1 cellular context compared by ENCODE assay signal in the genomic region with DNA sequence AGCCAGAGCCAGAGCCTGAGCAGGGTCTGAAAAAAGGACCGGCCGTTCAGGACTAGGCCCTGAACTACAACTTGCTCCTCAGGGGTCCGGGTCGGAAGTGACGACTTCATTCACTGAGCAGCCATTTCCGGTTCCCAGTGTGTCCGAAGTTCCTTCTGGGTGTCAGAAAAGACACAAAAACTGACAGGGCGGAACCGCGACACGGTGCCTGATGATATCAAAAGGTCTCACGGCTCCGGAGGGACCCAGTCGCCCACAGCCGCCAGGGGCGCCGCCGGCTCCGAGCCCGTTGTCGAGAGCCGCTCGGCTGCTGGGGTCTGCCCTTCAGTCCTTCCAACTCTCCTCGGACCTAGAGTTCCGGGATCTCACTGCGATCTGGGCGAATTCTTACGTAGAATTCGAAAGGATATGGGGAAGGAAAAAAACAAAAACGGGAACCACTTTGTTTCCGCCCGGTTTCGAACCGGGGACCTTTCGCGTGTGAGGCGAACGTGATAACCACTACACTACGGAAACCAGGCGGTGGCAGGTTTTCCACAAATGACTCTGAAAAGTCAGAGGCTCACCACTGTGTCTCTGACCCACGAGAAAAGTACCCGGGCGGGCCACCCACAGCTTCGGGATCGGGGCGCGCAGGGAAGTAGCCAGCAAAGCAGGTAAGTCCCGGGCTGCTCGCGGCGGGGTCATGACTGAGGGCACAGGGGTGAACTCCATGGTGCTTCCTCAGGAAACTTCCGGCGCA.
A peak's percentile ranks its signal among the peaks of the same experiment; 100 is the strongest.
TF ChIP-seq lines count a peak whose summit lies in the region.

No MANE protein-coding gene starts in this region.

TF ChIP-seq in HepG2, 621 proteins besides CTCF, POLR2A, EP300 and RAD21 (continued from another document and continues in another):
- TF ChIP-seq, protein P1, sequence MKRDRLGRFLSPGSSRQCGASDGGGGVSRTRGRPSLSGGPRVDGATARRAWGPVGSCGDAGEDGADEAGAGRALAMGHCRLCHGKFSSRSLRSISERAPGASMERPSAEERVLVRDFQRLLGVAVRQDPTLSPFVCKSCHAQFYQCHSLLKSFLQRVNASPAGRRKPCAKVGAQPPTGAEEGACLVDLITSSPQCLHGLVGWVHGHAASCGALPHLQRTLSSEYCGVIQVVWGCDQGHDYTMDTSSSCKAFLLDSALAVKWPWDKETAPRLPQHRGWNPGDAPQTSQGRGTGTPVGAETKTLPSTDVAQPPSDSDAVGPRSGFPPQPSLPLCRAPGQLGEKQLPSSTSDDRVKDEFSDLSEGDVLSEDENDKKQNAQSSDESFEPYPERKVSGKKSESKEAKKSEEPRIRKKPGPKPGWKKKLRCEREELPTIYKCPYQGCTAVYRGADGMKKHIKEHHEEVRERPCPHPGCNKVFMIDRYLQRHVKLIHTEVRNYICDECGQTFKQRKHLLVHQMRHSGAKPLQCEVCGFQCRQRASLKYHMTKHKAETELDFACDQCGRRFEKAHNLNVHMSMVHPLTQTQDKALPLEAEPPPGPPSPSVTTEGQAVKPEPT (CRISPR knock-in tag; IDR thresholded peaks at IDR 0.05; ENCODE audit: low read depth), result peak; percentile 56; the same call in 1 of the 2 replicates
- TF ChIP-seq ZNF225 (CRISPR knock-in tag; IDR thresholded peaks at IDR 0.05) (0 out of 2 replicates have a peak, but pooled peaks have one; percentile 17), ZNF570 (CRISPR knock-in tag; IDR thresholded peaks at IDR 0.05; ENCODE audit: borderline replicate concordance) (no peak; the same call in 1 of the 2 replicates), ZNF224 (CRISPR knock-in tag; IDR thresholded peaks at IDR 0.05) (peak; percentile 91), AGO1 (IDR thresholded peaks at IDR 0.05; ENCODE audit: low read depth, low read length, poor library complexity, severe bottlenecking) (peak; percentile 29), ZNF605 (CRISPR knock-in tag; IDR thresholded peaks at IDR 0.05) (peak; percentile 87), ZNF556 (CRISPR knock-in tag; IDR thresholded peaks at IDR 0.05; ENCODE audit: borderline replicate concordance) (peak; percentile 61; the same call in 1 of the 2 replicates), SRSF4 (IDR thresholded peaks at IDR 0.05; ENCODE audit: low read depth, low read length, poor library complexity, severe bottlenecking) (no peak), NONO (IDR thresholded peaks at IDR 0.05) (no peak), NONO (CRISPR knock-in tag; conservative IDR thresholded peaks at IDR 0.05) (peak; percentile 58), CCDC6 (CRISPR knock-in tag; IDR thresholded peaks at IDR 0.05) (peak; percentile 82; the same call in 1 of the 2 replicates), ZNF883 (CRISPR knock-in tag; IDR thresholded peaks at IDR 0.05; ENCODE audit: not compliant biosample characterization) (peak; percentile 38), REPIN1 (CRISPR knock-in tag; IDR thresholded peaks at IDR 0.05; ENCODE audit: borderline replicate concordance, low read depth) (no peak), ZNF776 (CRISPR knock-in tag; IDR thresholded peaks at IDR 0.05) (peak; percentile 43; the same call in 1 of the 2 replicates), CBX5 (CRISPR knock-in tag; IDR thresholded peaks at IDR 0.05; ENCODE audit: borderline replicate concordance) (no peak; the same call in 1 of the 2 replicates), GABPB1 (CRISPR knock-in tag; IDR thresholded peaks at IDR 0.05) (peak; percentile 93), ZNF564 (CRISPR knock-in tag; IDR thresholded peaks at IDR 0.05) (0 out of 2 replicates have a peak, but pooled peaks have one; percentile 30), HIVEP1 (CRISPR knock-in tag; IDR thresholded peaks at IDR 0.05) (peak; percentile 70; the same call in 1 of the 2 replicates), MAFG (CRISPR knock-in tag; IDR thresholded peaks at IDR 0.05) (no peak)
- TF ChIP-seq, protein P2, sequence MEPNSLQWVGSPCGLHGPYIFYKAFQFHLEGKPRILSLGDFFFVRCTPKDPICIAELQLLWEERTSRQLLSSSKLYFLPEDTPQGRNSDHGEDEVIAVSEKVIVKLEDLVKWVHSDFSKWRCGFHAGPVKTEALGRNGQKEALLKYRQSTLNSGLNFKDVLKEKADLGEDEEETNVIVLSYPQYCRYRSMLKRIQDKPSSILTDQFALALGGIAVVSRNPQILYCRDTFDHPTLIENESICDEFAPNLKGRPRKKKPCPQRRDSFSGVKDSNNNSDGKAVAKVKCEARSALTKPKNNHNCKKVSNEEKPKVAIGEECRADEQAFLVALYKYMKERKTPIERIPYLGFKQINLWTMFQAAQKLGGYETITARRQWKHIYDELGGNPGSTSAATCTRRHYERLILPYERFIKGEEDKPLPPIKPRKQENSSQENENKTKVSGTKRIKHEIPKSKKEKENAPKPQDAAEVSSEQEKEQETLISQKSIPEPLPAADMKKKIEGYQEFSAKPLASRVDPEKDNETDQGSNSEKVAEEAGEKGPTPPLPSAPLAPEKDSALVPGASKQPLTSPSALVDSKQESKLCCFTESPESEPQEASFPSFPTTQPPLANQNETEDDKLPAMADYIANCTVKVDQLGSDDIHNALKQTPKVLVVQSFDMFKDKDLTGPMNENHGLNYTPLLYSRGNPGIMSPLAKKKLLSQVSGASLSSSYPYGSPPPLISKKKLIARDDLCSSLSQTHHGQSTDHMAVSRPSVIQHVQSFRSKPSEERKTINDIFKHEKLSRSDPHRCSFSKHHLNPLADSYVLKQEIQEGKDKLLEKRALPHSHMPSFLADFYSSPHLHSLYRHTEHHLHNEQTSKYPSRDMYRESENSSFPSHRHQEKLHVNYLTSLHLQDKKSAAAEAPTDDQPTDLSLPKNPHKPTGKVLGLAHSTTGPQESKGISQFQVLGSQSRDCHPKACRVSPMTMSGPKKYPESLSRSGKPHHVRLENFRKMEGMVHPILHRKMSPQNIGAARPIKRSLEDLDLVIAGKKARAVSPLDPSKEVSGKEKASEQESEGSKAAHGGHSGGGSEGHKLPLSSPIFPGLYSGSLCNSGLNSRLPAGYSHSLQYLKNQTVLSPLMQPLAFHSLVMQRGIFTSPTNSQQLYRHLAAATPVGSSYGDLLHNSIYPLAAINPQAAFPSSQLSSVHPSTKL (CRISPR knock-in tag; IDR thresholded peaks at IDR 0.05), result no peak; the same call in 1 of the 2 replicates
- TF ChIP-seq, protein P3, sequence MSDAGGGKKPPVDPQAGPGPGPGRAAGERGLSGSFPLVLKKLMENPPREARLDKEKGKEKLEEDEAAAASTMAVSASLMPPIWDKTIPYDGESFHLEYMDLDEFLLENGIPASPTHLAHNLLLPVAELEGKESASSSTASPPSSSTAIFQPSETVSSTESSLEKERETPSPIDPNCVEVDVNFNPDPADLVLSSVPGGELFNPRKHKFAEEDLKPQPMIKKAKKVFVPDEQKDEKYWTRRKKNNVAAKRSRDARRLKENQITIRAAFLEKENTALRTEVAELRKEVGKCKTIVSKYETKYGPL (CRISPR knock-in tag; IDR thresholded peaks at IDR 0.05), result no peak
- TF ChIP-seq, protein P4, sequence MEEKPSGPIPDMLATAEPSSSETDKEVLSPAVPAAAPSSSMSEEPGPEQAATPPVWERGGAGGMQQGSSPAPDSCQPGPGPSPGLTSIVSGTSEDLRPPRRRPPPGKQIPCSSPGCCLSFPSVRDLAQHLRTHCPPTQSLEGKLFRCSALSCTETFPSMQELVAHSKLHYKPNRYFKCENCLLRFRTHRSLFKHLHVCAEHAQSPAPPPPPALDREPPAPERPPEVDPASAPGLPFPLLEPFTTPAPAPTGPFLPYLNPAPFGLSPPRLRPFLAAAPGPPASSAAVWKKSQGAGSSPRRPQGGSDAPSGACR (CRISPR knock-in tag; IDR thresholded peaks at IDR 0.05), result peak; percentile 19; the same call in 1 of the 2 replicates
- TF ChIP-seq, protein P5, sequence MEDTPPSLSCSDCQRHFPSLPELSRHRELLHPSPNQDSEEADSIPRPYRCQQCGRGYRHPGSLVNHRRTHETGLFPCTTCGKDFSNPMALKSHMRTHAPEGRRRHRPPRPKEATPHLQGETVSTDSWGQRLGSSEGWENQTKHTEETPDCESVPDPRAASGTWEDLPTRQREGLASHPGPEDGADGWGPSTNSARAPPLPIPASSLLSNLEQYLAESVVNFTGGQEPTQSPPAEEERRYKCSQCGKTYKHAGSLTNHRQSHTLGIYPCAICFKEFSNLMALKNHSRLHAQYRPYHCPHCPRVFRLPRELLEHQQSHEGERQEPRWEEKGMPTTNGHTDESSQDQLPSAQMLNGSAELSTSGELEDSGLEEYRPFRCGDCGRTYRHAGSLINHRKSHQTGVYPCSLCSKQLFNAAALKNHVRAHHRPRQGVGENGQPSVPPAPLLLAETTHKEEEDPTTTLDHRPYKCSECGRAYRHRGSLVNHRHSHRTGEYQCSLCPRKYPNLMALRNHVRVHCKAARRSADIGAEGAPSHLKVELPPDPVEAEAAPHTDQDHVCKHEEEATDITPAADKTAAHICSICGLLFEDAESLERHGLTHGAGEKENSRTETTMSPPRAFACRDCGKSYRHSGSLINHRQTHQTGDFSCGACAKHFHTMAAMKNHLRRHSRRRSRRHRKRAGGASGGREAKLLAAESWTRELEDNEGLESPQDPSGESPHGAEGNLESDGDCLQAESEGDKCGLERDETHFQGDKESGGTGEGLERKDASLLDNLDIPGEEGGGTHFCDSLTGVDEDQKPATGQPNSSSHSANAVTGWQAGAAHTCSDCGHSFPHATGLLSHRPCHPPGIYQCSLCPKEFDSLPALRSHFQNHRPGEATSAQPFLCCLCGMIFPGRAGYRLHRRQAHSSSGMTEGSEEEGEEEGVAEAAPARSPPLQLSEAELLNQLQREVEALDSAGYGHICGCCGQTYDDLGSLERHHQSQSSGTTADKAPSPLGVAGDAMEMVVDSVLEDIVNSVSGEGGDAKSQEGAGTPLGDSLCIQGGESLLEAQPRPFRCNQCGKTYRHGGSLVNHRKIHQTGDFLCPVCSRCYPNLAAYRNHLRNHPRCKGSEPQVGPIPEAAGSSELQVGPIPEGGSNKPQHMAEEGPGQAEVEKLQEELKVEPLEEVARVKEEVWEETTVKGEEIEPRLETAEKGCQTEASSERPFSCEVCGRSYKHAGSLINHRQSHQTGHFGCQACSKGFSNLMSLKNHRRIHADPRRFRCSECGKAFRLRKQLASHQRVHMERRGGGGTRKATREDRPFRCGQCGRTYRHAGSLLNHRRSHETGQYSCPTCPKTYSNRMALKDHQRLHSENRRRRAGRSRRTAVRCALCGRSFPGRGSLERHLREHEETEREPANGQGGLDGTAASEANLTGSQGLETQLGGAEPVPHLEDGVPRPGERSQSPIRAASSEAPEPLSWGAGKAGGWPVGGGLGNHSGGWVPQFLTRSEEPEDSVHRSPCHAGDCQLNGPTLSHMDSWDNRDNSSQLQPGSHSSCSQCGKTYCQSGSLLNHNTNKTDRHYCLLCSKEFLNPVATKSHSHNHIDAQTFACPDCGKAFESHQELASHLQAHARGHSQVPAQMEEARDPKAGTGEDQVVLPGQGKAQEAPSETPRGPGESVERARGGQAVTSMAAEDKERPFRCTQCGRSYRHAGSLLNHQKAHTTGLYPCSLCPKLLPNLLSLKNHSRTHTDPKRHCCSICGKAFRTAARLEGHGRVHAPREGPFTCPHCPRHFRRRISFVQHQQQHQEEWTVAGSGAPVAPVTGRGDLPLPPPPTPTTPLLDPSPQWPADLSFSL (CRISPR knock-in tag; IDR thresholded peaks at IDR 0.05), result peak; percentile 62; the same call in 1 of the 2 replicates
- TF ChIP-seq, protein P6, sequence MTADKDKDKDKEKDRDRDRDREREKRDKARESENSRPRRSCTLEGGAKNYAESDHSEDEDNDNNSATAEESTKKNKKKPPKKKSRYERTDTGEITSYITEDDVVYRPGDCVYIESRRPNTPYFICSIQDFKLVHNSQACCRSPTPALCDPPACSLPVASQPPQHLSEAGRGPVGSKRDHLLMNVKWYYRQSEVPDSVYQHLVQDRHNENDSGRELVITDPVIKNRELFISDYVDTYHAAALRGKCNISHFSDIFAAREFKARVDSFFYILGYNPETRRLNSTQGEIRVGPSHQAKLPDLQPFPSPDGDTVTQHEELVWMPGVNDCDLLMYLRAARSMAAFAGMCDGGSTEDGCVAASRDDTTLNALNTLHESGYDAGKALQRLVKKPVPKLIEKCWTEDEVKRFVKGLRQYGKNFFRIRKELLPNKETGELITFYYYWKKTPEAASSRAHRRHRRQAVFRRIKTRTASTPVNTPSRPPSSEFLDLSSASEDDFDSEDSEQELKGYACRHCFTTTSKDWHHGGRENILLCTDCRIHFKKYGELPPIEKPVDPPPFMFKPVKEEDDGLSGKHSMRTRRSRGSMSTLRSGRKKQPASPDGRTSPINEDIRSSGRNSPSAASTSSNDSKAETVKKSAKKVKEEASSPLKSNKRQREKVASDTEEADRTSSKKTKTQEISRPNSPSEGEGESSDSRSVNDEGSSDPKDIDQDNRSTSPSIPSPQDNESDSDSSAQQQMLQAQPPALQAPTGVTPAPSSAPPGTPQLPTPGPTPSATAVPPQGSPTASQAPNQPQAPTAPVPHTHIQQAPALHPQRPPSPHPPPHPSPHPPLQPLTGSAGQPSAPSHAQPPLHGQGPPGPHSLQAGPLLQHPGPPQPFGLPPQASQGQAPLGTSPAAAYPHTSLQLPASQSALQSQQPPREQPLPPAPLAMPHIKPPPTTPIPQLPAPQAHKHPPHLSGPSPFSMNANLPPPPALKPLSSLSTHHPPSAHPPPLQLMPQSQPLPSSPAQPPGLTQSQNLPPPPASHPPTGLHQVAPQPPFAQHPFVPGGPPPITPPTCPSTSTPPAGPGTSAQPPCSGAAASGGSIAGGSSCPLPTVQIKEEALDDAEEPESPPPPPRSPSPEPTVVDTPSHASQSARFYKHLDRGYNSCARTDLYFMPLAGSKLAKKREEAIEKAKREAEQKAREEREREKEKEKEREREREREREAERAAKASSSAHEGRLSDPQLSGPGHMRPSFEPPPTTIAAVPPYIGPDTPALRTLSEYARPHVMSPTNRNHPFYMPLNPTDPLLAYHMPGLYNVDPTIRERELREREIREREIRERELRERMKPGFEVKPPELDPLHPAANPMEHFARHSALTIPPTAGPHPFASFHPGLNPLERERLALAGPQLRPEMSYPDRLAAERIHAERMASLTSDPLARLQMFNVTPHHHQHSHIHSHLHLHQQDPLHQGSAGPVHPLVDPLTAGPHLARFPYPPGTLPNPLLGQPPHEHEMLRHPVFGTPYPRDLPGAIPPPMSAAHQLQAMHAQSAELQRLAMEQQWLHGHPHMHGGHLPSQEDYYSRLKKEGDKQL (CRISPR knock-in tag; IDR thresholded peaks at IDR 0.05; ENCODE audit: low read depth), result 0 out of 2 replicates have a peak, but pooled peaks have one; percentile 25
- TF ChIP-seq, protein P7, sequence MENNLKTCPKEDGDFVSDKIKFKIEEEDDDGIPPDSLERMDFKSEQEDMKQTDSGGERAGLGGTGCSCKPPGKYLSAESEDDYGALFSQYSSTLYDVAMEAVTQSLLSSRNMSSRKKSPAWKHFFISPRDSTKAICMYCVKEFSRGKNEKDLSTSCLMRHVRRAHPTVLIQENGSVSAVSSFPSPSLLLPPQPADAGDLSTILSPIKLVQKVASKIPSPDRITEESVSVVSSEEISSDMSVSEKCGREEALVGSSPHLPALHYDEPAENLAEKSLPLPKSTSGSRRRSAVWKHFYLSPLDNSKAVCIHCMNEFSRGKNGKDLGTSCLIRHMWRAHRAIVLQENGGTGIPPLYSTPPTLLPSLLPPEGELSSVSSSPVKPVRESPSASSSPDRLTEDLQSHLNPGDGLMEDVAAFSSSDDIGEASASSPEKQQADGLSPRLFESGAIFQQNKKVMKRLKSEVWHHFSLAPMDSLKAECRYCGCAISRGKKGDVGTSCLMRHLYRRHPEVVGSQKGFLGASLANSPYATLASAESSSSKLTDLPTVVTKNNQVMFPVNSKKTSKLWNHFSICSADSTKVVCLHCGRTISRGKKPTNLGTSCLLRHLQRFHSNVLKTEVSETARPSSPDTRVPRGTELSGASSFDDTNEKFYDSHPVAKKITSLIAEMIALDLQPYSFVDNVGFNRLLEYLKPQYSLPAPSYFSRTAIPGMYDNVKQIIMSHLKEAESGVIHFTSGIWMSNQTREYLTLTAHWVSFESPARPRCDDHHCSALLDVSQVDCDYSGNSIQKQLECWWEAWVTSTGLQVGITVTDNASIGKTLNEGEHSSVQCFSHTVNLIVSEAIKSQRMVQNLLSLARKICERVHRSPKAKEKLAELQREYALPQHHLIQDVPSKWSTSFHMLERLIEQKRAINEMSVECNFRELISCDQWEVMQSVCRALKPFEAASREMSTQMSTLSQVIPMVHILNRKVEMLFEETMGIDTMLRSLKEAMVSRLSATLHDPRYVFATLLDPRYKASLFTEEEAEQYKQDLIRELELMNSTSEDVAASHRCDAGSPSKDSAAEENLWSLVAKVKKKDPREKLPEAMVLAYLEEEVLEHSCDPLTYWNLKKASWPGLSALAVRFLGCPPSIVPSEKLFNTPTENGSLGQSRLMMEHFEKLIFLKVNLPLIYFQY (CRISPR knock-in tag; IDR thresholded peaks at IDR 0.05; ENCODE audit: borderline replicate concordance), result peak; percentile 46
